ENCODE assay signal across 8 cellular contexts in the genomic region with DNA sequence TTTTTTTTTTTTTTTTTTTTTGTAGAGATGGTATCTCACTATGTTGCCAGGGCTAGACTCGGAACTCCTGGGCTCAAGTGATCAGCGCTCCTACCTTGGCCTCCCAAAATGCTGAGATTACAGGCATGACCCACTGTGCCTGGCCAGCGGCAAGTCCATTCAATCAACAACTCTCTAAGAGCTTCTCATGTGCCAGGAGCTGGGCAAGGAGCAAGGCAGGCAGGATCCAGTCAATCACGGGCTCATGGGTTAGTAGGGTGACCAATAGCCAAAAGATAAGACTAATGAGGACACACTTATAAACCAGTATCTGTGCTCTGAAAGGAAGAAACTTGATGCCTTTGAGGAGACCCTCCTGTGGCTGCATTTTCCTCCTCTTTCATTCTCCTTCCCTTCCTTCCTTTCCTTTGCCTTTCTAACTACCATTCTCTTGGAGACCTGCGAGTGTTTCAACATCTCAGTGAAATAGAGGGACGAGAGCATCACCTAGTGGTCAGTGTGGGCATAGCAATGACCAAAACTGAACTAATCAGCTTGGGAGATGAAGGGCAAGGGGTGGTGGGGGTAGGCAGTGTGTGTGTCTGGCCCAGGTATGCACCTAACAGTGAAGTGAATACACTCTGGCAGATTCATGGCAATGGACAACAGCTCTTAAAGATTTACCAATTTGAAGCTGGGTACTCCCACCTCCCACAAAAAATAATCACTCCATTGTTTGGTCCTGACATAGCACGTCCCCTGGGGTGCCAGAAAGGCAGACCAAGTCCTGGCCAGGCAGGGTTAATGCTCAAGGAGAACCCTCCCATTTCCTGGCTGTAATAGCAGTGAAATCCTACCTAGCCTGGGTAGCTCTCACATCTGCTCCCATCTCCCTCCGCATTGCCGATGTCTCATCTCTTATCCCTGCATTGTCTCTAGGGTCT. TPM values are rescaled to one million over a fixed set of nuclear protein-coding genes. Genes with fewer than 3 reads are reported as not detected.
A peak's percentile ranks its signal among the peaks of the same experiment; 100 is the strongest.
DNase-seq lines count a peak whose midpoint lies in the region; ATAC-seq, FAIRE-seq and TF ChIP-seq lines count a peak whose summit lies in the region.

No MANE protein-coding gene starts in this region.

- peak; percentile 76 for DNase-seq in AG20443 (ENCODE audit: low spot score)
- peak; percentile 42 for DNase-seq in H54 (ENCODE audit: insufficient read length, low spot score)
- DNase-seq in NCI-H748 treated with DMSO at 0.1 percent for 48 hours (lab: John Stamatoyannopoulos, UW) = peak; percentile 31
- DNase-seq in activated CD4-positive, alpha-beta T cell treated with anti-CD3 and anti-CD28 coated beads, Interleukin-2, amount 50 U/mL, for 24 hours (ENCODE audit: low read depth in 1 of 2, low spot score in 1 of 2) = peak; percentile 74 to 79
- peak; percentile 53 to 90 (median 68) for DNase-seq in dorsolateral prefrontal cortex
- DNase-seq in memory B cell (ENCODE audit: low spot score in 2 of 2) = peak; percentile 82 to 86
- DNase-seq in stimulated activated CD8-positive, alpha-beta memory T cell treated with anti-CD3 and anti-CD28 coated beads, Interleukin-2, amount 100 ng/mL, for 48 hours (ENCODE audit: low read depth in 2 of 2) = peak; percentile 49 to 70

- peaks cover 3% of the 10 kb centered on the region for H3K4me1 Mint-ChIP-seq in memory B cell

- H3K27me3 Mint-ChIP-seq in memory B cell = peaks cover 2% of the 10 kb centered on the region

- H3K27ac ChIP-seq in dorsolateral prefrontal cortex = peak overlapping the region in 6 of 59 donors; percentile 1 to 50 (median 37)

- TF ChIP-seq POLR2A in H54 (IDR thresholded peaks at IDR 0.05; ENCODE audit: low read depth, low read length) = no peak

- H3K4me3 ChIP-seq in dorsolateral prefrontal cortex = peak overlapping the region in 1 of 59 donors; percentile 6

- no peak overlapping the region for H3K4me3 Mint-ChIP-seq in memory B cell

- ATAC-seq in memory B cell (ENCODE audit: low read depth) = peak; percentile 85
- no peak for ATAC-seq in HG03432 (IDR thresholded peaks at IDR 0.05; ENCODE audit: unreplicated experiment)

- no peak overlapping the region for H3K27ac Mint-ChIP-seq in memory B cell

- intact Hi-C loops in dorsolateral prefrontal cortex (cut with DNase I) = loop anchor here (2.0 to 10.0 kb wide), 7 partner anchors 108 to 578 kb away; a partner anchor contains a TSS

- H3K27me3 ChIP-seq in dorsolateral prefrontal cortex = no peaks in the 10 kb centered on the region

- peak; percentile 89 to 99 (median 95) for TF ChIP-seq CTCF in dorsolateral prefrontal cortex (IDR thresholded peaks at IDR 0.05 in 54 of 56, conservative IDR thresholded peaks at IDR 0.05 in 2 of 56; ENCODE audit: low read depth in 1 of 56, partially characterized antibody in 56 of 56)

- no peaks in the 10 kb centered on the region for H3K36me3 Mint-ChIP-seq in memory B cell

- H3K9me3 Mint-ChIP-seq in memory B cell = no peaks in the 10 kb centered on the region

- FAIRE-seq in H54 (lab: Jason Lieb, UNC) = no peak

RNA-seq across cellular contexts. Expression of a gene that starts 6.2 kb away (rescaled TPM):
- 10 to 100 TPM in 37 of 120 experiments, 1 to 10 TPM in 83; 5.0 to 16.7 (median 8.5) TPM for total RNA-seq in dorsolateral prefrontal cortex

RNA-seq across cellular contexts. Expression of a gene that starts 12.5 kb away (rescaled TPM):
- 100 to 1,000 TPM; 113 to 311 (median 236) TPM for total RNA-seq in dorsolateral prefrontal cortex

RNA-seq across cellular contexts. Expression of a gene that starts 43.7 kb away (rescaled TPM):
- total RNA-seq in dorsolateral prefrontal cortex = 100 to 1,000 TPM in 83 of 120 experiments, 10 to 100 TPM in 37; 76.8 to 142 (median 107) TPM

RNA-seq across cellular contexts. Expression of a gene that starts 45.0 kb away (rescaled TPM):
- 100 to 1,000 TPM; 158 to 432 (median 337) TPM for total RNA-seq in dorsolateral prefrontal cortex

Comparison
In these comparisons a context has a peak if more than half of its experiments do, and no peak if none do; other contexts are left out.
1. DNase-seq: peak in every context shown above with its lines; median percentile 84 in memory B cell; 76 in activated CD4-positive, alpha-beta T cell treated with anti-CD3 and anti-CD28 coated beads, Interleukin-2, amount 50 U/mL, for 24 hours; 76 in AG20443; 68 in dorsolateral prefrontal cortex; 60 in stimulated activated CD8-positive, alpha-beta memory T cell treated with anti-CD3 and anti-CD28 coated beads, Interleukin-2, amount 100 ng/mL, for 48 hours; 42 in H54; 31 in NCI-H748 treated with DMSO at 0.1 percent for 48 hours.